In genomic region chr3:13414040-13414729, GRCh38 we compare ENCODE assay signal across 8 cellular contexts. TPM values are rescaled to one million over a fixed set of nuclear protein-coding genes. Genes with fewer than 3 reads are reported as not detected.
DNase-seq lines count a peak whose midpoint lies in the region; ATAC-seq, FAIRE-seq and TF ChIP-seq lines count a peak whose summit lies in the region.

No MANE protein-coding gene starts in this region.

- H3K27me3 ChIP-seq in HepG2 (ENCODE audit: control insufficient read depth in 1 of 2, insufficient read depth in 2 of 2, low read length in 2 of 2) = no peaks in the 10 kb centered on the region; a peak in 1 of 5 replicates

- H3K4me3 Mint-ChIP-seq in activated T-cell treated with anti-CD3 and anti-CD28 coated beads, Interleukin-2, amount 50 U/mL, for 24 hours = peak overlapping the region; percentile 94
- H3K4me3 Mint-ChIP-seq in stimulated activated naive CD8-positive, alpha-beta T cell treated with anti-CD3 and anti-CD28 coated beads, Interleukin-15, Interleukin-2, amounts not matched to agents 100 ng/mL and 50 ng/mL, for 24 hours = peak overlapping the region; percentile 96

- peaks cover 4% of the 10 kb centered on the region; the same call in 1 of the 2 replicates for H4K20me1 ChIP-seq in HepG2 (ENCODE audit: insufficient read depth, low read length)

- intact Hi-C loops in HepG2 (cut with micrococcal nuclease; ENCODE audit: unreplicated experiment) = no loop called here

- POLR2A ChIA-PET in HepG2 (lab: Yijun Ruan, JAX) = no interaction called here

- no peak overlapping the region for H3K27ac ChIP-seq in HepG2 (ENCODE audit: extremely low read length, insufficient read depth, low read length)

- no TSS peak for BruUV-seq in HepG2 (replicated peaks; lab: Mats Ljungman, UMichigan)

- no peak for TF ChIP-seq RAD21 in HepG2 (CRISPR knock-in tag; IDR thresholded peaks at IDR 0.05)

- no peak for FAIRE-seq in HepG2 (lab: Jason Lieb, UNC)

- peaks cover under 1% of the 10 kb centered on the region for H3K9me3 Mint-ChIP-seq in activated T-cell treated with anti-CD3 and anti-CD28 coated beads, Interleukin-2, amount 50 U/mL, for 24 hours
- no peaks in the 10 kb centered on the region for H3K9me3 Mint-ChIP-seq in stimulated activated naive CD8-positive, alpha-beta T cell treated with anti-CD3 and anti-CD28 coated beads, Interleukin-15, Interleukin-2, amounts not matched to agents 100 ng/mL and 50 ng/mL, for 24 hours

- H2AFZ ChIP-seq in HepG2 (ENCODE audit: low read length) = no peak overlapping the region

- peak; percentile 94 for ATAC-seq in GM18511 (IDR thresholded peaks at IDR 0.05; ENCODE audit: unreplicated experiment)
- peak; percentile 90 for ATAC-seq in HG02642 (IDR thresholded peaks at IDR 0.05; ENCODE audit: poor library complexity, unreplicated experiment)
- ATAC-seq in HepG2 = peak; percentile 24; the same call in 2 of the 3 replicates

- no peak for TF ChIP-seq POLR2A in HepG2 (IDR thresholded peaks at IDR 0.05; ENCODE audit: insufficient read depth in 1 of 2, low read depth in 2 of 2, low read length in 2 of 2)

- H3K27me3 Mint-ChIP-seq in activated T-cell treated with anti-CD3 and anti-CD28 coated beads, Interleukin-2, amount 50 U/mL, for 24 hours = no peaks in the 10 kb centered on the region
- no peaks in the 10 kb centered on the region for H3K27me3 Mint-ChIP-seq in stimulated activated naive CD8-positive, alpha-beta T cell treated with anti-CD3 and anti-CD28 coated beads, Interleukin-15, Interleukin-2, amounts not matched to agents 100 ng/mL and 50 ng/mL, for 24 hours

- WGBS in HepG2 (ENCODE audit: low lambda C conversion rate) = 92% methylated on average over 14 of the region's 14 CpGs

- CTCF ChIA-PET in HepG2 (lab: Yijun Ruan, JAX; ENCODE audit: low intra/inter-chr PET ratio, low total read pairs) = no interaction called here

- DNase-seq in NOMO-1 (lab: John Stamatoyannopoulos, UW; ENCODE audit: unreplicated experiment in 2 of 2) (peak; percentile 99), HepG2 (ENCODE audit: low spot score) (no peak), NCI-H526 treated with DMSO at 0.1 percent for 48 hours (lab: John Stamatoyannopoulos, UW) (no peak), NCI-H524 treated with DMSO at 0.1 percent for 48 hours (lab: John Stamatoyannopoulos, UW) (no peak)
- peak; percentile 74 for DNase-seq in activated T-cell treated with anti-CD3 and anti-CD28 coated beads, Interleukin-2, amount 50 U/mL, for 24 hours

- peak overlapping the region; percentile 92 for H3K27ac Mint-ChIP-seq in activated T-cell treated with anti-CD3 and anti-CD28 coated beads, Interleukin-2, amount 50 U/mL, for 24 hours
- peak overlapping the region; percentile 89 for H3K27ac Mint-ChIP-seq in stimulated activated naive CD8-positive, alpha-beta T cell treated with anti-CD3 and anti-CD28 coated beads, Interleukin-15, Interleukin-2, amounts not matched to agents 100 ng/mL and 50 ng/mL, for 24 hours

- H3K36me3 ChIP-seq in HepG2 (replicated peaks in 1 of 2; ENCODE audit: control insufficient read depth in 1 of 2, insufficient read depth in 2 of 2, low read length in 2 of 2) = peaks cover 1 to 10% of the 10 kb centered on the region in 2 experiments; a peak in 4 of 5 replicates

- no peak overlapping the region for H3K9ac ChIP-seq in HepG2 (ENCODE audit: insufficient read depth, low read depth, low read length)

- TF ChIP-seq EP300 in HepG2 (IDR thresholded peaks at IDR 0.05; ENCODE audit: low read depth in 2 of 2, low read length in 2 of 2) (no peak), HepG2 (CRISPR knock-in tag; IDR thresholded peaks at IDR 0.05; ENCODE audit: borderline replicate concordance) (no peak)

- H3K4me3 ChIP-seq in HepG2 (replicated peaks in 1 of 3; ENCODE audit: insufficient read depth in 1 of 3, low read depth in 2 of 3, low read length in 3 of 3) = no peak overlapping the region

- peaks cover 78% of the 10 kb centered on the region for H3K36me3 Mint-ChIP-seq in activated T-cell treated with anti-CD3 and anti-CD28 coated beads, Interleukin-2, amount 50 U/mL, for 24 hours (ENCODE audit: low read depth)
- H3K36me3 Mint-ChIP-seq in stimulated activated naive CD8-positive, alpha-beta T cell treated with anti-CD3 and anti-CD28 coated beads, Interleukin-15, Interleukin-2, amounts not matched to agents 100 ng/mL and 50 ng/mL, for 24 hours (ENCODE audit: low read depth) = peaks cover 48% of the 10 kb centered on the region

- no peaks in the 10 kb centered on the region for H3K9me3 ChIP-seq in HepG2 (ENCODE audit: low read length)

- H3K79me2 ChIP-seq in HepG2 (ENCODE audit: insufficient read depth, low read length) = peaks cover 57% of the 10 kb centered on the region

- peaks cover 60% of the 10 kb centered on the region for H3K4me1 ChIP-seq in HepG2 (ENCODE audit: insufficient read depth, low read length)

- H3K4me2 ChIP-seq in HepG2 (ENCODE audit: low read depth, low read length) = no peak overlapping the region

- in situ Hi-C loops in HepG2 (cut with HindIII; ENCODE audit: extremely low pct_ligation_motif_present, low pct_unique_long_range_greater_than_20kb) = no loop called here

- TF ChIP-seq CTCF in HepG2 (CRISPR knock-in tag; IDR thresholded peaks at IDR 0.05) = no peak

- H3K4me1 Mint-ChIP-seq in activated T-cell treated with anti-CD3 and anti-CD28 coated beads, Interleukin-2, amount 50 U/mL, for 24 hours (ENCODE audit: low read depth) = peaks cover 59% of the 10 kb centered on the region
- H3K4me1 Mint-ChIP-seq in stimulated activated naive CD8-positive, alpha-beta T cell treated with anti-CD3 and anti-CD28 coated beads, Interleukin-15, Interleukin-2, amounts not matched to agents 100 ng/mL and 50 ng/mL, for 24 hours (ENCODE audit: low read depth) = peaks cover 58% of the 10 kb centered on the region

TF ChIP-seq in HepG2, 621 proteins besides CTCF, POLR2A, EP300 and RAD21:
- TF ChIP-seq RAD51 (IDR thresholded peaks at IDR 0.05; ENCODE audit: borderline replicate concordance) = no peak
- peak; percentile 39 for TF ChIP-seq ZNF687 (CRISPR knock-in tag; IDR thresholded peaks at IDR 0.05)
- TF ChIP-seq ZFP36 (IDR thresholded peaks at IDR 0.05; ENCODE audit: borderline replicate concordance, low read depth, low read length, partially characterized antibody) = no peak

RNA-seq across cellular contexts. Expression of gene NUP210, which starts 5.9 kb away (rescaled TPM):
- 18.2 and 35.2 TPM in 2 replicates for total RNA-seq in HepG2 (2016; rRNA removed; fragmentation: Illumina TruSeq; extraction: Trizol)
- total RNA-seq in HepG2 (2016; cell fraction: cytosol; rRNA removed; fragmentation: Illumina TruSeq; extraction: Trizol; ENCODE audit: low read depth) = 2.4 and 3.0 TPM in 2 replicates
- 13.5 and 35.7 TPM in 2 replicates for total RNA-seq in HepG2 (2016; cell fraction: insoluble cytoplasmic fraction; rRNA removed; fragmentation: Illumina TruSeq; extraction: Trizol)
- total RNA-seq in HepG2 (2016; cell fraction: membrane; rRNA removed; fragmentation: Illumina TruSeq; extraction: Trizol) = 7.5 TPM in 2 replicates
- 48.2 and 58.1 TPM in 2 replicates for total RNA-seq in HepG2 (2016; cell fraction: nucleus; rRNA removed; fragmentation: Illumina TruSeq; extraction: Trizol)
- 31.6 and 44.3 TPM in 2 replicates for polyA plus RNA-seq in HepG2 (2011; rRNA removed)
- polyA plus RNA-seq in HepG2 (2011; cell fraction: cytosol; rRNA removed) = 17.7 and 20.2 TPM in 2 replicates
- 105 and 126 TPM in 2 replicates for polyA plus RNA-seq in HepG2 (2011; cell fraction: nucleus; rRNA removed)
- 34.3 and 44.8 TPM in 2 replicates for polyA plus RNA-seq in HepG2 (2012)
- polyA plus RNA-seq in HepG2 (2016; cell fraction: cytosol; fragmentation: Illumina TruSeq; extraction: Trizol; ENCODE audit: low read depth) = 1.3 and 1.6 TPM in 2 replicates
- polyA plus RNA-seq in HepG2 (2016; cell fraction: insoluble cytoplasmic fraction; fragmentation: Illumina TruSeq; extraction: Trizol; ENCODE audit: low read depth) = 10.1 and 14.0 TPM in 2 replicates
- polyA plus RNA-seq in HepG2 (2016; cell fraction: membrane; fragmentation: Illumina TruSeq; extraction: Trizol; ENCODE audit: low read depth) = 2.8 and 3.5 TPM in 2 replicates
- polyA plus RNA-seq in HepG2 (2016; cell fraction: nucleus; fragmentation: Illumina TruSeq; extraction: Trizol; ENCODE audit: insufficient read depth, low read depth) = 83.4 and 84.9 TPM in 2 replicates
- 104 and 110 TPM in 2 replicates for polyA minus RNA-seq in HepG2 (2011; rRNA and poly(A)+ RNA removed; ENCODE audit: low replicate concordance)
- polyA minus RNA-seq in HepG2 (2011; cell fraction: cytosol; rRNA and poly(A)+ RNA removed) = 31.9 and 35.7 TPM in 2 replicates
- polyA minus RNA-seq in HepG2 (2011; cell fraction: nucleus; rRNA and poly(A)+ RNA removed) = 50.5 and 60.3 TPM in 2 replicates

Comparison
In these comparisons a context has a peak if more than half of its experiments do, and no peak if none do; other contexts are left out.
1. ATAC-seq: peak in every context shown above with its lines; median percentile 94 in GM18511; 90 in HG02642; 24 in HepG2.
2. DNase-seq: peak in NOMO-1 (2 of 2) and activated T-cell treated with anti-CD3 and anti-CD28 coated beads, Interleukin-2, amount 50 U/mL, for 24 hours (single experiment); none in HepG2 (single experiment), NCI-H526 treated with DMSO at 0.1 percent for 48 hours (single experiment) and NCI-H524 treated with DMSO at 0.1 percent for 48 hours (single experiment).